8 cellular contexts compared by ENCODE assay signal in the genomic region with DNA sequence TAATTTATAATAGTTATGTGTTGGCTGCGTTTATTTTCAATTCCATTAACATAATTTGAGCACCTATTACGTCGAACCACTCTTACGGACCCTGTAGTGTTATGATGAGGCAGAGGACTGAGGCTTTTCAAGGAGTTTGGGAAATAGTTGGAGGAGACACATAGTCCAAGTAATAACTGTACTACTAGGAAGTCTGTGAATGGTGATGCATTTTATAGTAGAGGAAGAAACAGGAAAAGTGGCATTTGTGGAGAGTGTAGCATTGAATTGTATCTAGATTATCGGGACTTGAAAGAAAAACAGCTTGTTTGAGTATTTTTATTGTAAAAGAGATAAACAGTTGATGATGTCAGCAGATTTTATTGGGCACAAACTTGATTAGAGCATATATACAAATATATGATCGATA. TPM values are rescaled to one million over a fixed set of nuclear protein-coding genes. Genes with fewer than 3 reads are reported as not detected.
DNase-seq lines count a peak whose midpoint lies in the region; ATAC-seq, FAIRE-seq and TF ChIP-seq lines count a peak whose summit lies in the region.

No MANE protein-coding gene starts in this region.

- H3K27me3 ChIP-seq in Peyer's patch, result no peaks in the 10 kb centered on the region
- H3K27me3 ChIP-seq in sigmoid colon, result no peaks in the 10 kb centered on the region

- peak; percentile 9 for FAIRE-seq in GM12892 (lab: Jason Lieb, UNC)

- 1 to 4% methylated on average over 6 of the region's 6 CpGs for WGBS in sigmoid colon, 2 donors

- intact Hi-C loops in sigmoid colon (cut with DNase I), result loop anchor here (2.0 kb wide), 1 partner anchor 142 kb away; no protein-coding TSS in a partner anchor

- TF ChIP-seq POLR2A in GM12892 (IDR thresholded peaks at IDR 0.05; ENCODE audit: low read depth, low read length) (no peak), Peyer's patch (IDR thresholded peaks at IDR 0.05) (no peak), sigmoid colon (IDR thresholded peaks at IDR 0.05) (no peak)

- TF ChIP-seq EP300 in sigmoid colon (IDR thresholded peaks at IDR 0.05), result no peak

- H3K4me1 ChIP-seq in Peyer's patch (peaks cover 12 to 57% (median 18%) of the 10 kb centered on the region in 4 donors), sigmoid colon (peaks cover 0 to 52% (median 35%) of the 10 kb centered on the region in 4 donors)

- H3K9me3 ChIP-seq in Peyer's patch (no peaks in the 10 kb centered on the region), sigmoid colon (no peaks in the 10 kb centered on the region)

- H3K36me3 ChIP-seq in Peyer's patch (no peaks in the 10 kb centered on the region), sigmoid colon (no peaks in the 10 kb centered on the region)

- TF ChIP-seq CTCF in Peyer's patch (IDR thresholded peaks at IDR 0.05), result no peak
- no peak for TF ChIP-seq CTCF in sigmoid colon (IDR thresholded peaks at IDR 0.05)

- H3K27ac ChIP-seq in Peyer's patch (peak overlapping the region; percentile 74 to 99 (median 98)), epithelial cell of prostate (peak overlapping the region; percentile 75), sigmoid colon (peak overlapping the region; percentile 91 to 99 (median 94))

- ATAC-seq in GM21526 (IDR thresholded peaks at IDR 0.05; ENCODE audit: low FRiP score, unreplicated experiment), result no peak

- H3K4me3 ChIP-seq in Peyer's patch, result peak overlapping the region; percentile 86 to 94 (median 92)
- peak overlapping the region; percentile 57 to 97 (median 80) for H3K4me3 ChIP-seq in sigmoid colon

- DNase-seq in GM12892 (ENCODE audit: insufficient read length) (no peak), Peyer's patch (no peak), epithelial cell of prostate (ENCODE audit: low read depth, low spot score) (no peak), sigmoid colon (no peak), iPS-NIHi11 (ENCODE audit: low spot score) (no peak), DMS153 (lab: John Stamatoyannopoulos, UW) (no peak)
- DNase-seq in activated CD4-positive, CD25-positive, alpha-beta regulatory T cell treated with anti-CD3 and anti-CD28 coated beads, Interleukin-2, amount 50 U/mL, for 72 hours, result no peak

RNA-seq across cellular contexts. Expression of a gene that starts 1.7 kb away (rescaled TPM):
- 12.3 TPM for polyA plus RNA-seq in GM12892 (2012; ENCODE audit: missing spikeins)
- total RNA-seq in Peyer's patch (10 to 100 TPM; 40.5 to 72.0 (median 61.0) TPM), sigmoid colon (10 to 100 TPM; 42.8 to 52.2 (median 46.0) TPM)
- polyA plus RNA-seq in sigmoid colon, result 10 to 100 TPM in 1 of 3 donors, 1 to 10 TPM in 2; 4.8 to 16.9 (median 6.0) TPM
